Comparison of ENCODE assay signal across 18 cellular contexts in the genomic region with DNA sequence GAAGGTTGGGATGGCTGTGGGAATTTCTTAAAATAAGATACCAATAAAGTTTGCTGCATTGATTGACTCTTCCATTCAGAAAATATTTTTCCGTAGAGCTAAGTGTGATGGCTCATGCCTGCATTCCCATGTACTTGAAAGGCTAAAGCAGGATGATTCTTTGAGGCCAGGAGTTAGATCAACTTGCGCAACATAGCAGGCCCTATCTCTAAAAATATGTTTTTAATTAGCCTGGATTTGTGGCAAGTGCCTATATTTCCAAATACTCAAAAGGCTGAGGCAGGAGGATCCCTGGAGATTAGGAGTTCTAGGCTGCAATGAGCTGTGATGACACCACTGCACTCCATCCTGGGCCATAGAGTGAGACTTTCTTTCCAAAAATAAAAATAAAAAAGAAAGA.
"Had no signal": no experiment of that assay in that cellular context is flagged by ENCODE, and none has a peak within 500 bp of the region (broad histone marks: within the 10 kb centered on the region; RNA-seq: fewer than 3 reads in every experiment).

No MANE protein-coding gene starts in this region.

- H3K4me3 ChIP-seq: colonic mucosa, gastrocnemius medialis, heart left ventricle, lower lobe of right lung, right atrium auricular region, smooth muscle cell, upper lobe of left lung had no signal

- H3K36me3 ChIP-seq: colonic mucosa, gastrocnemius medialis, heart left ventricle, lower lobe of right lung, right atrium auricular region, upper lobe of left lung had no signal

- H3K4me2 ChIP-seq: smooth muscle cell had no signal

- H3K27ac ChIP-seq: colonic mucosa, gastrocnemius medialis, heart left ventricle, lower lobe of right lung, right atrium auricular region, upper lobe of left lung had no signal

- DNase-seq: activated CD4-positive, alpha-beta T cell treated with anti-CD3 and anti-CD28 coated beads, Interleukin-2, amount 10 ng/mL, durations not matched to agents 7 days and 5 days; activated CD8-positive, alpha-beta memory T cell treated with anti-CD3 and anti-CD28 coated beads, Interleukin-2, amount 50 U/mL, for 48 hours; activated naive CD8-positive, alpha-beta T cell treated with anti-CD3 and anti-CD28 coated beads, Interleukin-2, amount 10 ng/mL, durations not matched to agents 7 days and 5 days; caudate nucleus; colonic mucosa; gastrocnemius medialis; heart left ventricle; left colon; lower lobe of right lung; stimulated activated CD4-positive, alpha-beta T cell treated with anti-CD3 and anti-CD28 coated beads, Interleukin-4, amount 100 ng/mL, for 4 hours; stimulated activated CD8-positive, alpha-beta memory T cell treated with anti-CD3 and anti-CD28 coated beads, Interleukin-4, amount 100 ng/mL, for 48 hours; stimulated activated naive CD8-positive, alpha-beta T cell treated with anti-CD3 and anti-CD28 coated beads, Interleukin-15, Interleukin-2, amounts not matched to agents 100 U/mL and 50 U/mL, for 24 hours; upper lobe of left lung had no signal

- H3K27me3 ChIP-seq: colonic mucosa, gastrocnemius medialis, heart left ventricle, right atrium auricular region, upper lobe of left lung had no signal

- H3K9me3 ChIP-seq: colonic mucosa, gastrocnemius medialis had no signal

- ATAC-seq: esophagus mucosa; gastrocnemius medialis; heart left ventricle; left colon; lower lobe of right lung; stimulated activated naive CD8-positive, alpha-beta T cell treated with anti-CD3 and anti-CD28 coated beads, Interleukin-15, Interleukin-2, amounts not matched to agents 100 U/mL and 50 U/mL, for 24 hours had no signal

- H3K4me1 ChIP-seq: colonic mucosa, gastrocnemius medialis, heart left ventricle, lower lobe of right lung, right atrium auricular region, upper lobe of left lung had no signal

- FAIRE-seq: endometrium, islet of Langerhans had no signal
